Comparison of ENCODE assay signal across 8 cellular contexts in genomic region chr16:89507834-89508590, GRCh38. TPM values are rescaled to one million over a fixed set of nuclear protein-coding genes. Genes with fewer than 3 reads are reported as not detected.
DNase-seq lines count a peak whose midpoint lies in the region; ATAC-seq and TF ChIP-seq lines count a peak whose summit lies in the region.

SPG7 (plus strand) TSS chr16:89508403; CDS start chr16:89508418, 15 bp downstream.

- DNase-seq in GM12865 (ENCODE audit: low read depth), result peak; percentile 93
- peak; percentile 88 for DNase-seq in NCI-H1092 treated with DMSO at 0.1 percent for 48 hours (lab: John Stamatoyannopoulos, UW)
- DNase-seq in T-cell, result peak; percentile 71 to 93 (median 87)
- DNase-seq in adipocyte (ENCODE audit: low read depth), result peak; percentile 95
- DNase-seq in heart left ventricle, result peak; percentile 88 to 95 (median 89)
- peak; percentile 95 for DNase-seq in posterior vena cava (ENCODE audit: low spot score)
- peak; percentile 93 for DNase-seq in type B pancreatic cell (ENCODE audit: extremely low spot score, unreplicated experiment)

- H3K36me3 Mint-ChIP-seq in T-cell, result peaks cover 3% of the 10 kb centered on the region
- no peaks in the 10 kb centered on the region for H3K36me3 Mint-ChIP-seq in type B pancreatic cell

- ATAC-seq in HG02610 (IDR thresholded peaks at IDR 0.05; ENCODE audit: unreplicated experiment), result peak; percentile 62
- ATAC-seq in T-cell (replicated peaks in 1 of 4), result peak; percentile 75 to 79 (median 76)
- ATAC-seq in heart left ventricle, result peak; percentile 74 to 94 (median 88)

- H3K27ac ChIP-seq in heart left ventricle, result peak within 1 kb of the TSS; percentile 89 to 100 (median 97)

- H3K9me3 ChIP-seq in adipocyte (ENCODE audit: control insufficient read depth, low read length) (no peaks in the 10 kb centered on the region), heart left ventricle (no peaks in the 10 kb centered on the region)

- TF ChIP-seq CTCF in GM12865 (IDR thresholded peaks at IDR 0.05; ENCODE audit: insufficient read depth, low read depth, low read length, missing control alignments) (no peak), heart left ventricle (IDR thresholded peaks at IDR 0.05) (peak in 2 of 12 donors; percentile 4 to 8), type B pancreatic cell (conservative IDR thresholded peaks at IDR 0.05) (no peak)

- CTCF ChIA-PET in T-cell (lab: Charles Lee), result interaction anchor here (0.6 to 1.8 kb wide), 8 partner anchors 11 to 697 kb away, joined by 3 to 6 read pairs (median 3); partner anchors contain the start of genes APRT (in 1 of the 2) and ZNF778 (in 1 of the 2)

- H3K9me3 Mint-ChIP-seq in T-cell (no peaks in the 10 kb centered on the region), type B pancreatic cell (no peaks in the 10 kb centered on the region)

- H3K4me1 ChIP-seq in adipocyte (ENCODE audit: control insufficient read depth, insufficient read depth, low read length) (peaks cover 36% of the 10 kb centered on the region), heart left ventricle (peaks cover 4 to 49% (median 37%) of the 10 kb centered on the region in 12 donors)

- peak within 1 kb of the TSS; percentile 98 for H3K4me3 ChIP-seq in GM12865 (ENCODE audit: low read depth, low read length)
- peak within 1 kb of the TSS; percentile 94 for H3K4me3 ChIP-seq in adipocyte (ENCODE audit: low read length)
- peak within 1 kb of the TSS; percentile 57 to 98 (median 95) for H3K4me3 ChIP-seq in heart left ventricle

- no peaks in the 10 kb centered on the region for H3K27me3 ChIP-seq in adipocyte (replicated peaks; ENCODE audit: control insufficient read depth, insufficient read depth, low read length)
- no peaks in the 10 kb centered on the region for H3K27me3 ChIP-seq in heart left ventricle

- POLR2A ChIA-PET in T-cell (lab: Charles Lee), result interaction anchor here (0.6 to 0.8 kb wide), 3 partner anchors 28 to 177 kb away, joined by 4 to 8 read pairs (median 4); no protein-coding TSS in a partner anchor

- H3K27me3 Mint-ChIP-seq in T-cell (no peaks in the 10 kb centered on the region), type B pancreatic cell (no peaks in the 10 kb centered on the region)

- H3K4me1 Mint-ChIP-seq in T-cell (peaks cover 22 to 38% (median 29%) of the 10 kb centered on the region in 3 donors), type B pancreatic cell (ENCODE audit: unreplicated experiment) (peaks cover 18% of the 10 kb centered on the region)

- H3K9ac ChIP-seq in adipocyte (ENCODE audit: low read length), result peak within 1 kb of the TSS; percentile 96

- intact Hi-C loops in heart left ventricle (cut with DNase I), result loop anchor here (2.0 to 10.0 kb wide), 8 partner anchors 54 to 266 kb away; partner anchors contain the start of gene RPL13 (in 1 of the 10)
- intact Hi-C loops in posterior vena cava (cut with DNase I), result loop anchor here (10.0 kb wide), 2 partner anchors 163 to 263 kb away; no protein-coding TSS in a partner anchor

- H3K27ac Mint-ChIP-seq in T-cell, result peak within 1 kb of the TSS; percentile 88 to 93
- H3K27ac Mint-ChIP-seq in type B pancreatic cell, result peak within 1 kb of the TSS; percentile 99

- H3K4me3 Mint-ChIP-seq in T-cell (peak within 1 kb of the TSS; percentile 71 to 91 (median 87)), type B pancreatic cell (peak within 1 kb of the TSS; percentile 99)

- TF ChIP-seq POLR2A in heart left ventricle (IDR thresholded peaks at IDR 0.05), result peak; percentile 43 to 97

- 0 to 2% (median 1%) methylated on average over 20 to 90 of the region's 90 CpGs for WGBS in heart left ventricle, 4 donors

- peaks cover 26% of the 10 kb centered on the region for H3K36me3 ChIP-seq in adipocyte (ENCODE audit: control insufficient read depth, insufficient read depth, low read length, severe bottlenecking)
- H3K36me3 ChIP-seq in heart left ventricle, result peaks cover 0 to 31% (median 27%) of the 10 kb centered on the region in 9 donors

RNA-seq across cellular contexts. Expression of gene SPG7, which starts in this region (rescaled TPM):
- 100 to 1,000 TPM; 161 to 203 (median 184) TPM for total RNA-seq in T-cell
- total RNA-seq in heart left ventricle, result 100 to 1,000 TPM in 4 of 9 donors, 10 to 100 TPM in 5; 84.0 to 168 (median 95.9) TPM
- 100 to 1,000 TPM in 1 of 2 donors, 10 to 100 TPM in 1; 92.4 to 101 TPM for polyA plus RNA-seq in heart left ventricle
- 10 to 100 TPM; 64.1 to 65.2 TPM for total RNA-seq in posterior vena cava
- total RNA-seq in type B pancreatic cell (ENCODE audit: low replicate concordance), result 120 and 129 TPM in 2 replicates

Comparison
In these comparisons a context has a peak if more than half of its experiments do, and no peak if none do; other contexts are left out.
1. Peak in every context shown above with its lines: DNase-seq, ATAC-seq, H3K4me3 ChIP-seq and H3K27ac ChIP-seq.